Comparison of ENCODE assay signal across 11 cellular contexts in genomic region chr2:177106212-177106611, GRCh38.
DNase-seq lines count a peak whose midpoint lies in the region; ATAC-seq and TF ChIP-seq lines count a peak whose summit lies in the region.
"Had no signal": no experiment of that assay in that cellular context is flagged by ENCODE, and none has a peak within 500 bp of the region (broad histone marks: within the 10 kb centered on the region; RNA-seq: fewer than 3 reads in every experiment).

No MANE protein-coding gene starts in this region.

- peak; percentile 68 for ATAC-seq in GM18867 (IDR thresholded peaks at IDR 0.05; ENCODE audit: unreplicated experiment)
- ATAC-seq in HG03432 (IDR thresholded peaks at IDR 0.05; ENCODE audit: unreplicated experiment) = no peak
- ATAC-seq: gastrocnemius medialis had no signal

- H3K4me3 ChIP-seq in fibroblast of mammary gland (ENCODE audit: control insufficient read depth, low read depth, low read length) = no peak overlapping the region
- H3K4me3 ChIP-seq: gastrocnemius medialis had no signal

- in situ Hi-C loops in Caki2 (cut with HindIII; ENCODE audit: low pct_unique_long_range_greater_than_20kb, low sequenced_read_pairs) = no loop called here

- DNase-seq in Caki2 (ENCODE audit: low read depth) (peak; percentile 2), NAMALWA (ENCODE audit: low spot score) (peak; percentile 46), fibroblast of mammary gland (ENCODE audit: low read depth) (no peak), NCI-H1048 (lab: John Stamatoyannopoulos, UW) (no peak), medulla oblongata (ENCODE audit: extremely low spot score) (no peak), DMS153 (lab: John Stamatoyannopoulos, UW) (no peak)
- DNase-seq: gastrocnemius medialis; NCI-H1092; stimulated activated naive B cell treated with anti-CD40 and anti-IgM and Interleukin-4, amounts not matched to agents 10 μg/mL and 1 μg/mL and 100 μg/mL, for 72 hours had no signal

- TF ChIP-seq CTCF in fibroblast of mammary gland (conservative IDR thresholded peaks at IDR 0.05; ENCODE audit: control insufficient read depth, insufficient read depth, low read depth, low read length) = peak; percentile 26

Comparison
In these comparisons a context has a peak if more than half of its experiments do, and no peak if none do; other contexts are left out.
1. DNase-seq: peak in Caki2 (single experiment) and NAMALWA (single experiment); none in fibroblast of mammary gland (single experiment), NCI-H1048 (single experiment), medulla oblongata (single experiment) and DMS153 (single experiment).